ENCODE assay signal across 14 cellular contexts in genomic region chr9:33106372-33106771, GRCh38. TPM values are rescaled to one million over a fixed set of nuclear protein-coding genes. Genes with fewer than 3 reads are reported as not detected.
DNase-seq lines count a peak whose midpoint lies in the region; ATAC-seq and TF ChIP-seq lines count a peak whose summit lies in the region.
"Had no signal": no experiment of that assay in that cellular context is flagged by ENCODE, and none has a peak within 500 bp of the region (broad histone marks: within the 10 kb centered on the region; RNA-seq: fewer than 3 reads in every experiment).

No MANE protein-coding gene starts in this region.

- H3K27ac ChIP-seq in left lung (peak overlapping the region; percentile 59 to 67), prostate gland (no peak overlapping the region)

- no peak for DNase-seq in T-helper 2 cell treated with Interferon-gamma antibody and Interleukin-4, amounts not matched to agents 5 μg/mL and 100 μg/mL, for 36 hours (ENCODE audit: low spot score)
- no peak for DNase-seq in T-helper 2 cell
- DNase-seq in left lung: no peak
- DNase-seq in stimulated activated effector memory CD8-positive, alpha-beta T cell treated with anti-CD3 and anti-CD28 coated beads, Interleukin-12 subunit alpha, Interleukin-12 subunit beta, amount 100 ng/mL, for 72 hours (ENCODE audit: low spot score in 2 of 2): no peak
- DNase-seq in prostate gland (ENCODE audit: low spot score): no peak
- DNase-seq in stimulated activated CD4-positive, alpha-beta T cell treated with anti-CD3 and anti-CD28 coated beads, Interleukin-2, amount 100 ng/mL, for 24 hours: no peak
- DNase-seq in NK-92 treated with Interleukin-12 subunit alpha and Interleukin-12 subunit beta, amount 100 ng/mL, for 24 hours (lab: John Stamatoyannopoulos, UW): no peak
- DNase-seq: activated naive CD8-positive, alpha-beta T cell treated with anti-CD3 and anti-CD28 coated beads, Interleukin-2, amount 10 ng/mL, durations not matched to agents 7 days and 5 days; COR-L47; NCI-H2107; NCI-H774; SIG-M5 had no signal

- no peak for TF ChIP-seq CTCF in left lung (IDR thresholded peaks at IDR 0.05)
- no peak for TF ChIP-seq CTCF in prostate gland (IDR thresholded peaks at IDR 0.05)

- H3K9me3 ChIP-seq in left lung (no peaks in the 10 kb centered on the region), prostate gland (no peaks in the 10 kb centered on the region)
- H3K9me3 ChIP-seq: HAP-1 had no signal

- H3K4me1 Mint-ChIP-seq in T-helper 2 cell treated with Interferon-gamma antibody and Interleukin-4, amounts not matched to agents 5 μg/mL and 100 μg/mL, for 36 hours (ENCODE audit: low read depth): peaks cover 2% of the 10 kb centered on the region
- H3K4me1 Mint-ChIP-seq in activated T-helper 17 cell treated with anti-CD3 and anti-CD28 coated beads, Interleukin-2, amount 50 U/mL, for 72 hours: peaks cover 3% of the 10 kb centered on the region
- H3K4me1 Mint-ChIP-seq in stimulated activated effector memory CD8-positive, alpha-beta T cell treated with anti-CD3 and anti-CD28 coated beads, Interleukin-12 subunit alpha, Interleukin-12 subunit beta, amount 100 ng/mL, for 72 hours: peaks cover 22% of the 10 kb centered on the region
- H3K4me1 Mint-ChIP-seq: activated naive CD8-positive, alpha-beta T cell treated with anti-CD3 and anti-CD28 coated beads, Interleukin-2, amount 10 ng/mL, durations not matched to agents 7 days and 5 days had no signal

- H3K27me3 ChIP-seq in left lung: no peaks in the 10 kb centered on the region
- no peaks in the 10 kb centered on the region for H3K27me3 ChIP-seq in prostate gland (replicated peaks; ENCODE audit: insufficient read depth)

- no peak overlapping the region for H3K4me3 ChIP-seq in left lung
- H3K4me3 ChIP-seq in prostate gland: no peak overlapping the region
- H3K4me3 ChIP-seq: HAP-1 had no signal

- H3K4me1 ChIP-seq in left lung (peaks cover 6 to 12% of the 10 kb centered on the region in 2 donors), prostate gland (replicated peaks) (no peaks in the 10 kb centered on the region)
- H3K4me1 ChIP-seq: HAP-1 had no signal

- TF ChIP-seq POLR2A in prostate gland (IDR thresholded peaks at IDR 0.05): no peak

- H3K27ac Mint-ChIP-seq in T-helper 2 cell treated with Interferon-gamma antibody and Interleukin-4, amounts not matched to agents 5 μg/mL and 100 μg/mL, for 36 hours: peak overlapping the region; percentile 41
- H3K27ac Mint-ChIP-seq in activated T-helper 17 cell treated with anti-CD3 and anti-CD28 coated beads, Interleukin-2, amount 50 U/mL, for 72 hours: peak overlapping the region; percentile 62
- H3K27ac Mint-ChIP-seq in stimulated activated effector memory CD8-positive, alpha-beta T cell treated with anti-CD3 and anti-CD28 coated beads, Interleukin-12 subunit alpha, Interleukin-12 subunit beta, amount 100 ng/mL, for 72 hours: peak overlapping the region; percentile 85
- H3K27ac Mint-ChIP-seq: activated naive CD8-positive, alpha-beta T cell treated with anti-CD3 and anti-CD28 coated beads, Interleukin-2, amount 10 ng/mL, durations not matched to agents 7 days and 5 days had no signal

- H3K36me3 ChIP-seq in left lung: peaks cover 0 to 14% of the 10 kb centered on the region in 2 donors
- no peaks in the 10 kb centered on the region for H3K36me3 ChIP-seq in prostate gland
- H3K36me3 ChIP-seq: HAP-1 had no signal

- ATAC-seq in activated T-helper 17 cell treated with anti-CD3 and anti-CD28 coated beads, Interleukin-2, amount 50 U/mL, for 72 hours (replicated peaks): no peak
- ATAC-seq in left lung: no peak
- no peak for ATAC-seq in stimulated activated effector memory CD8-positive, alpha-beta T cell treated with anti-CD3 and anti-CD28 coated beads, Interleukin-12 subunit alpha, Interleukin-12 subunit beta, amount 100 ng/mL, for 72 hours

- H3K4me3 Mint-ChIP-seq in T-helper 2 cell treated with Interferon-gamma antibody and Interleukin-4, amounts not matched to agents 5 μg/mL and 100 μg/mL, for 36 hours: no peak overlapping the region
- H3K4me3 Mint-ChIP-seq in activated T-helper 17 cell treated with anti-CD3 and anti-CD28 coated beads, Interleukin-2, amount 50 U/mL, for 72 hours: no peak overlapping the region
- no peak overlapping the region for H3K4me3 Mint-ChIP-seq in stimulated activated effector memory CD8-positive, alpha-beta T cell treated with anti-CD3 and anti-CD28 coated beads, Interleukin-12 subunit alpha, Interleukin-12 subunit beta, amount 100 ng/mL, for 72 hours
- H3K4me3 Mint-ChIP-seq: activated naive CD8-positive, alpha-beta T cell treated with anti-CD3 and anti-CD28 coated beads, Interleukin-2, amount 10 ng/mL, durations not matched to agents 7 days and 5 days had no signal

- intact Hi-C loops in left lung (cut with DNase I) (no loop called here), prostate gland (cut with DNase I) (no loop called here)

- no peaks in the 10 kb centered on the region for H3K9me3 Mint-ChIP-seq in T-helper 2 cell treated with Interferon-gamma antibody and Interleukin-4, amounts not matched to agents 5 μg/mL and 100 μg/mL, for 36 hours
- H3K9me3 Mint-ChIP-seq in activated T-helper 17 cell treated with anti-CD3 and anti-CD28 coated beads, Interleukin-2, amount 50 U/mL, for 72 hours: no peaks in the 10 kb centered on the region
- no peaks in the 10 kb centered on the region for H3K9me3 Mint-ChIP-seq in stimulated activated effector memory CD8-positive, alpha-beta T cell treated with anti-CD3 and anti-CD28 coated beads, Interleukin-12 subunit alpha, Interleukin-12 subunit beta, amount 100 ng/mL, for 72 hours
- H3K9me3 Mint-ChIP-seq: activated naive CD8-positive, alpha-beta T cell treated with anti-CD3 and anti-CD28 coated beads, Interleukin-2, amount 10 ng/mL, durations not matched to agents 7 days and 5 days had no signal

- H3K36me3 Mint-ChIP-seq in T-helper 2 cell treated with Interferon-gamma antibody and Interleukin-4, amounts not matched to agents 5 μg/mL and 100 μg/mL, for 36 hours (ENCODE audit: low read depth): no peaks in the 10 kb centered on the region
- peaks cover 24% of the 10 kb centered on the region for H3K36me3 Mint-ChIP-seq in activated T-helper 17 cell treated with anti-CD3 and anti-CD28 coated beads, Interleukin-2, amount 50 U/mL, for 72 hours (ENCODE audit: low read depth)
- H3K36me3 Mint-ChIP-seq in stimulated activated effector memory CD8-positive, alpha-beta T cell treated with anti-CD3 and anti-CD28 coated beads, Interleukin-12 subunit alpha, Interleukin-12 subunit beta, amount 100 ng/mL, for 72 hours: peaks cover 38% of the 10 kb centered on the region
- H3K36me3 Mint-ChIP-seq: activated naive CD8-positive, alpha-beta T cell treated with anti-CD3 and anti-CD28 coated beads, Interleukin-2, amount 10 ng/mL, durations not matched to agents 7 days and 5 days had no signal

- WGBS in prostate gland: 64% methylated on average over 4 of the region's 4 CpGs

- no peaks in the 10 kb centered on the region for H3K27me3 Mint-ChIP-seq in T-helper 2 cell treated with Interferon-gamma antibody and Interleukin-4, amounts not matched to agents 5 μg/mL and 100 μg/mL, for 36 hours (ENCODE audit: low read depth)
- no peaks in the 10 kb centered on the region for H3K27me3 Mint-ChIP-seq in activated T-helper 17 cell treated with anti-CD3 and anti-CD28 coated beads, Interleukin-2, amount 50 U/mL, for 72 hours
- H3K27me3 Mint-ChIP-seq: activated naive CD8-positive, alpha-beta T cell treated with anti-CD3 and anti-CD28 coated beads, Interleukin-2, amount 10 ng/mL, durations not matched to agents 7 days and 5 days had no signal

RNA-seq across cellular contexts. Expression of gene SMU1, which starts 29.9 kb away (rescaled TPM):
- total RNA-seq in activated T-helper 17 cell treated with anti-CD3 and anti-CD28 coated beads, Interleukin-2, amount 50 U/mL, for 72 hours: 10 to 100 TPM; 24.2 to 30.9 TPM
- total RNA-seq in left lung (10 to 100 TPM; 17.3 to 19.0 TPM), prostate gland (10 to 100 TPM; 18.4 to 19.1 TPM)

Comparison
In these comparisons a context has a peak if more than half of its experiments do, and no peak if none do; other contexts are left out.
1. H3K27ac ChIP-seq: peak in left lung (2 of 2); none in prostate gland (0 of 2).
2. Peak in every context shown above with its lines, with median percentiles within 50 percentile points of each other: H3K27ac Mint-ChIP-seq.